14 cellular contexts compared by ENCODE assay signal in the genomic region with DNA sequence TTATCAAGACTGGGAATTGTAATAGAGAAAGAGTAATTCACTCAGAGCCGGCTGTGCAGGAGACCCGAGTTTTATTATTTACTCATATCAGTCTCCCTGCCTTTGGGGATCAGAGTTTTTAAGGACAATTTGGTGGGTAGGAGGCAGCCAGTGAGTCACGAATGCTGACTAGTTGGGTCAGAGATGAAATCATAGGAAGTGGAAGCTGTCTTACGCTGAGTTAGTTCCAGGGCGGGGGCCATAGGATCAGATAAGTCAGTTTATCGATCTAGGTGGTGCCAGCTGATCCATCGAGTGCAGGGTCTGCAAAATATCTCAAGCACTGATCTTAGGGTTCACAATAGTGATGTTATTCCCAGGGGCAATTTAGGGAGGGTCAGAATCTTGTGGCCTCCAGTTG. TPM values are rescaled to one million over a fixed set of nuclear protein-coding genes. Genes with fewer than 3 reads are reported as not detected.
DNase-seq lines count a peak whose midpoint lies in the region; ATAC-seq and TF ChIP-seq lines count a peak whose summit lies in the region.
"Had no signal": no experiment of that assay in that cellular context is flagged by ENCODE, and none has a peak within 500 bp of the region (broad histone marks: within the 10 kb centered on the region; RNA-seq: fewer than 3 reads in every experiment).

No MANE protein-coding gene starts in this region.

- H3K4me1 ChIP-seq in neuronal stem cell (ENCODE audit: control insufficient read depth in 2 of 2, insufficient read depth in 1 of 2, low read depth in 1 of 2, low read length in 2 of 2): no peaks in the 10 kb centered on the region
- H3K4me1 ChIP-seq in GM23338 (ENCODE audit: insufficient read depth): no peaks in the 10 kb centered on the region
- H3K4me1 ChIP-seq: adrenal gland, vagina had no signal

- H3K27ac ChIP-seq in neuronal stem cell (replicated peaks; ENCODE audit: low read length): no peak overlapping the region
- no peak overlapping the region for H3K27ac ChIP-seq in GM23338 (ENCODE audit: low read depth)
- no peak overlapping the region for H3K27ac ChIP-seq in substantia nigra (ENCODE audit: low read depth, low read length, poor library complexity, severe bottlenecking)
- H3K27ac ChIP-seq: adrenal gland, vagina had no signal

- DNase-seq in CD1c-positive myeloid dendritic cell (ENCODE audit: extremely low spot score) (peak; percentile 73), NB4 (ENCODE audit: low read depth) (peak; percentile 38), cardiac fibroblast (ENCODE audit: low read depth in 2 of 2) (peak; percentile 54 to 83), myocyte (ENCODE audit: low read depth) (peak; percentile 32), neuronal stem cell (ENCODE audit: low spot score) (no peak), GM23338 (ENCODE audit: low spot score) (no peak), substantia nigra (lab: John Stamatoyannopoulos, UW) (no peak)
- DNase-seq in activated T-cell treated with anti-CD3 and anti-CD28 coated beads, Interleukin-2, amount 50 U/mL, for 48 hours: no peak
- DNase-seq: CD4-positive, alpha-beta T cell; effector memory CD4-positive, alpha-beta T cell had no signal

- peaks cover 9% of the 10 kb centered on the region for H3K27me3 Mint-ChIP-seq in GM23338 (ENCODE audit: insufficient read depth, low read depth, poor library complexity)

- H3K4me2 ChIP-seq in neuronal stem cell (ENCODE audit: insufficient read depth, low read length, poor library complexity, severe bottlenecking) (no peak overlapping the region), GM23338 (no peak overlapping the region)

- H2AFZ ChIP-seq in neuronal stem cell (ENCODE audit: low read length): no peak overlapping the region
- H2AFZ ChIP-seq in GM23338: no peak overlapping the region

- no peaks in the 10 kb centered on the region for H3K79me1 ChIP-seq in neuronal stem cell (ENCODE audit: low read depth, low read length)

- no peak for TF ChIP-seq POLR2A in NB4 (IDR thresholded peaks at IDR 0.05; ENCODE audit: extremely low read depth, insufficient read length)

- H3K18ac ChIP-seq in neuronal stem cell (ENCODE audit: low read length): no peak overlapping the region

- no peak overlapping the region for H4K91ac ChIP-seq in neuronal stem cell (ENCODE audit: low read depth, low read length, poor library complexity)

- H3K23ac ChIP-seq in neuronal stem cell (ENCODE audit: low read depth, low read length, poor library complexity): no peak overlapping the region

- H2AK5ac ChIP-seq in neuronal stem cell (ENCODE audit: low read depth, low read length): no peak overlapping the region

- no peak overlapping the region for H3K4me3 Mint-ChIP-seq in GM23338
- H3K4me3 Mint-ChIP-seq: CD4-positive, alpha-beta T cell had no signal

- no peak overlapping the region for H2BK12ac ChIP-seq in neuronal stem cell (ENCODE audit: low read length)

- H4K8ac ChIP-seq in neuronal stem cell (ENCODE audit: low read depth, low read length): no peak overlapping the region

- no peak overlapping the region for H3K4ac ChIP-seq in neuronal stem cell (ENCODE audit: low read length)

- no peak overlapping the region for H3K27ac Mint-ChIP-seq in GM23338
- H3K27ac Mint-ChIP-seq: CD4-positive, alpha-beta T cell had no signal

- no peaks in the 10 kb centered on the region for H3K36me3 Mint-ChIP-seq in GM23338 (ENCODE audit: low read depth)

- H3K9me2 ChIP-seq in GM23338 (ENCODE audit: insufficient read depth): no peaks in the 10 kb centered on the region

- H3K36me3 ChIP-seq in neuronal stem cell (replicated peaks in 1 of 2; ENCODE audit: control insufficient read depth in 2 of 2, insufficient read depth in 2 of 2, low read length in 2 of 2) (no peaks in the 10 kb centered on the region), GM23338 (ENCODE audit: insufficient read depth) (no peaks in the 10 kb centered on the region)
- H3K36me3 ChIP-seq: adrenal gland, vagina had no signal

- ATAC-seq in GM23338: no peak
- ATAC-seq: Panc1 had no signal

- H3K79me2 ChIP-seq in GM23338 (replicated peaks; ENCODE audit: insufficient read depth): no peaks in the 10 kb centered on the region

- H3K9ac ChIP-seq in neuronal stem cell (ENCODE audit: low read depth, low read length, poor library complexity): no peak overlapping the region

- peaks cover 7% of the 10 kb centered on the region; the same call in 2 of the 3 replicates for H3K4me1 Mint-ChIP-seq in GM23338

- no peaks in the 10 kb centered on the region for H3K27me3 ChIP-seq in neuronal stem cell (ENCODE audit: control insufficient read depth in 3 of 3, insufficient read depth in 3 of 3, low read depth in 1 of 3, low read length in 3 of 3)
- H3K27me3 ChIP-seq in GM23338 (ENCODE audit: insufficient read depth): no peaks in the 10 kb centered on the region
- H3K27me3 ChIP-seq: vagina had no signal

- no peaks in the 10 kb centered on the region for H3F3A ChIP-seq in GM23338 (replicated peaks; ENCODE audit: low read depth)

- H3K9me3 ChIP-seq in neuronal stem cell (replicated peaks in 1 of 2; ENCODE audit: control insufficient read depth in 2 of 2, insufficient read depth in 1 of 2, low read depth in 1 of 2, low read length in 2 of 2): no peaks in the 10 kb centered on the region
- H3K9me3 ChIP-seq: adrenal gland, vagina had no signal

- TF ChIP-seq CTCF in NB4 (IDR thresholded peaks at IDR 0.05; ENCODE audit: low read depth, low read length) (no peak), cardiac fibroblast (IDR thresholded peaks at IDR 0.05; ENCODE audit: low read depth, low read length) (no peak), GM23338 (conservative IDR thresholded peaks at IDR 0.05; ENCODE audit: low read depth in 2 of 2) (no peak)

- no peak overlapping the region for H2BK120ac ChIP-seq in neuronal stem cell (ENCODE audit: low read depth, low read length)

- H2BK5ac ChIP-seq in neuronal stem cell (ENCODE audit: low read length): no peak overlapping the region

- H4K20me1 ChIP-seq in GM23338 (replicated peaks; ENCODE audit: insufficient read depth): no peaks in the 10 kb centered on the region

- no peak overlapping the region for H3K14ac ChIP-seq in neuronal stem cell (ENCODE audit: low read length)

- no CpG with 5 or more reads among the region's 7 CpGs for whole genome bisulfite sequencing in neuronal stem cell (ENCODE audit: extremely low coverage in 2 of 2, insufficient read length in 2 of 2, insufficient replicate concordance in 1 of 2), 2 donors

- no peaks in the 10 kb centered on the region for H3K9me3 Mint-ChIP-seq in GM23338
- H3K9me3 Mint-ChIP-seq: CD4-positive, alpha-beta T cell had no signal

- H3K4me3 ChIP-seq in NB4 (ENCODE audit: low read depth, low read length): no peak overlapping the region
- H3K4me3 ChIP-seq in cardiac fibroblast (replicated peaks in 1 of 2; ENCODE audit: low read depth in 2 of 2, low read length in 2 of 2): no peak overlapping the region
- H3K4me3 ChIP-seq in neuronal stem cell (ENCODE audit: low read length in 2 of 2): no peak overlapping the region
- H3K4me3 ChIP-seq in GM23338: no peak overlapping the region
- H3K4me3 ChIP-seq: adrenal gland, vagina had no signal

- H2BK15ac ChIP-seq in neuronal stem cell (ENCODE audit: low read length): no peak overlapping the region

TF ChIP-seq in GM23338, 12 proteins besides CTCF, POLR2A, EP300 and RAD21:
- TF ChIP-seq EZH2 (IDR thresholded peaks at IDR 0.05; ENCODE audit: low read depth, unreplicated experiment) (no peak), JUNB (IDR thresholded peaks at IDR 0.05; ENCODE audit: unreplicated experiment) (no peak), STAT1 (IDR thresholded peaks at IDR 0.05; ENCODE audit: unreplicated experiment) (no peak), NANOG (IDR thresholded peaks at IDR 0.05; ENCODE audit: borderline replicate concordance) (no peak), ZNF331 (CRISPR knock-in tag; IDR thresholded peaks at IDR 0.05; ENCODE audit: low read depth) (no peak), CREB1 (CRISPR knock-in tag; IDR thresholded peaks at IDR 0.05; ENCODE audit: low read depth) (no peak)
- TF ChIP-seq, protein P1, sequence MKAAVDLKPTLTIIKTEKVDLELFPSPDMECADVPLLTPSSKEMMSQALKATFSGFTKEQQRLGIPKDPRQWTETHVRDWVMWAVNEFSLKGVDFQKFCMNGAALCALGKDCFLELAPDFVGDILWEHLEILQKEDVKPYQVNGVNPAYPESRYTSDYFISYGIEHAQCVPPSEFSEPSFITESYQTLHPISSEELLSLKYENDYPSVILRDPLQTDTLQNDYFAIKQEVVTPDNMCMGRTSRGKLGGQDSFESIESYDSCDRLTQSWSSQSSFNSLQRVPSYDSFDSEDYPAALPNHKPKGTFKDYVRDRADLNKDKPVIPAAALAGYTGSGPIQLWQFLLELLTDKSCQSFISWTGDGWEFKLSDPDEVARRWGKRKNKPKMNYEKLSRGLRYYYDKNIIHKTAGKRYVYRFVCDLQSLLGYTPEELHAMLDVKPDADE (IDR thresholded peaks at IDR 0.05): no peak

RNA-seq across cellular contexts. Expression of gene GUCY2D, which starts 20.2 kb away (rescaled TPM):
- total RNA-seq in myocyte: not detected in 2 replicates
- polyA plus RNA-seq in myocyte (2012): not detected
- polyA plus RNA-seq in neuronal stem cell (2013, experiment 1 of 2): 0.14 TPM
- 0.19 TPM for polyA plus RNA-seq in neuronal stem cell (2013, experiment 2 of 2)
- 0.07 TPM in 1 of 2 replicates, not detected in the other for total RNA-seq in GM23338 (2014; rRNA removed; shearing (Covaris generic))
- 0.08 and 0.96 TPM in 2 replicates for polyA plus RNA-seq in GM23338 (2016; fragmentation: Nextera tagmentation; extraction: Ambion mirVana)
- total RNA-seq: adrenal gland, skeletal muscle tissue, vagina had no signal
- polyA plus RNA-seq: adrenal gland had no signal

RNA-seq across cellular contexts. Expression of gene CNTROB, which starts 50.2 kb away (rescaled TPM):
- total RNA-seq in myocyte: 11.3 and 14.1 TPM in 2 replicates
- 26.7 TPM for polyA plus RNA-seq in myocyte (2012)
- 43.2 TPM for polyA plus RNA-seq in neuronal stem cell (2013, experiment 1 of 2)
- polyA plus RNA-seq in neuronal stem cell (2013, experiment 2 of 2): 42.1 TPM
- total RNA-seq in GM23338 (2014; rRNA removed; shearing (Covaris generic)): 18.4 and 18.5 TPM in 2 replicates
- polyA plus RNA-seq in GM23338 (2016; fragmentation: Nextera tagmentation; extraction: Ambion mirVana): 16.3 and 17.8 TPM in 2 replicates

RNA-seq across cellular contexts. Expression of gene TRAPPC1, which starts 50.4 kb away (rescaled TPM):
- total RNA-seq in myocyte: 27.8 and 28.6 TPM in 2 replicates
- 269 TPM for polyA plus RNA-seq in myocyte (2012)
- polyA plus RNA-seq in neuronal stem cell (2013, experiment 1 of 2): 160 TPM
- polyA plus RNA-seq in neuronal stem cell (2013, experiment 2 of 2): 156 TPM
- total RNA-seq in GM23338 (2014; rRNA removed; shearing (Covaris generic)): 45.2 and 52.4 TPM in 2 replicates
- 211 and 234 TPM in 2 replicates for polyA plus RNA-seq in GM23338 (2016; fragmentation: Nextera tagmentation; extraction: Ambion mirVana)

RNA-seq across cellular contexts. Expression of gene KCNAB3, which starts 52.5 kb away (rescaled TPM):
- 0.10 and 0.53 TPM in 2 replicates for total RNA-seq in myocyte
- 0.59 TPM for polyA plus RNA-seq in myocyte (2012)
- 14.9 TPM for polyA plus RNA-seq in neuronal stem cell (2013, experiment 1 of 2)
- 15.4 TPM for polyA plus RNA-seq in neuronal stem cell (2013, experiment 2 of 2)
- total RNA-seq in GM23338 (2014; rRNA removed; shearing (Covaris generic)): 0.47 and 1.0 TPM in 2 replicates
- polyA plus RNA-seq in GM23338 (2016; fragmentation: Nextera tagmentation; extraction: Ambion mirVana): 0.45 and 1.0 TPM in 2 replicates

RNA-seq across cellular contexts. Expression of gene ALOX15B, which starts 56.7 kb away (rescaled TPM):
- total RNA-seq in myocyte: not detected in 2 replicates
- polyA plus RNA-seq in myocyte (2012): not detected
- not detected for polyA plus RNA-seq in neuronal stem cell (2013, experiment 1 of 2)
- polyA plus RNA-seq in neuronal stem cell (2013, experiment 2 of 2): not detected
- 0.39 and 0.45 TPM in 2 replicates for total RNA-seq in GM23338 (2014; rRNA removed; shearing (Covaris generic))
- polyA plus RNA-seq in GM23338 (2016; fragmentation: Nextera tagmentation; extraction: Ambion mirVana): 0.33 and 0.42 TPM in 2 replicates
- total RNA-seq: CD4-positive, alpha-beta T cell had no signal

Comparison
In these comparisons a context has a peak if more than half of its experiments do, and no peak if none do; other contexts are left out.
1. DNase-seq: peak in CD1c-positive myeloid dendritic cell (single experiment), NB4 (single experiment), cardiac fibroblast (2 of 2) and myocyte (single experiment); none in neuronal stem cell (single experiment), activated T-cell treated with anti-CD3 and anti-CD28 coated beads, Interleukin-2, amount 50 U/mL, for 48 hours (0 of 2), GM23338 (single experiment) and substantia nigra (0 of 49).